Comparison of ENCODE assay signal across 18 cellular contexts in the genomic region with DNA sequence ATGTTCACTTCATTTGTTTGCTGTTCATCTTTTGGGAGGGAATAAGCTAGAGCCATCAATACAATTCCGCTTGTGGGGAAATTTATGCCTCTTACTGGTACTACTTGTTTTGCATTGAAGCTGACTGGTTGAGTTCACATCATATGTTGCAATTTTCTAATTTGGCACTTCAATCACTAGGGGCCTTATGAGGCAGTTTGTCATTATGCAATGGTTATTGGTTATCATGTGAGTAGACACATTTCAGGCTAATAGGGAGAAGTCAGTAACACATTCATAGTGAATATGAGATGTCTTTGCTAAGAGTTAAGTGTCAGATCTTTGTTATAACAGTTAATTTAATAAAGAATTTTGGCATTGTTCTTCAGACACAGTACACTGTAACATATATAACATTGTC. TPM values are rescaled to one million over a fixed set of nuclear protein-coding genes. Genes with fewer than 3 reads are reported as not detected.
DNase-seq lines count a peak whose midpoint lies in the region; ATAC-seq, FAIRE-seq and TF ChIP-seq lines count a peak whose summit lies in the region.
"Had no signal": no experiment of that assay in that cellular context is flagged by ENCODE, and none has a peak within 500 bp of the region (broad histone marks: within the 10 kb centered on the region; RNA-seq: fewer than 3 reads in every experiment).

No MANE protein-coding gene starts in this region.

- peaks cover 23% of the 10 kb centered on the region for H4K20me1 ChIP-seq in astrocyte (ENCODE audit: insufficient read depth, low read length)

- DNase-seq in activated T-cell treated with anti-CD3 and anti-CD28 coated beads, Interleukin-2, amount 50 U/mL, for 72 hours: no peak
- no peak for DNase-seq in activated T-cell treated with anti-CD3 and anti-CD28 coated beads, Interleukin-2, amount 50 U/mL, for 1 hour
- peak; percentile 74 for DNase-seq in NOMO-1 treated with DMSO at 0.1 percent for 48 hours (lab: John Stamatoyannopoulos, UW; ENCODE audit: unreplicated experiment)
- DNase-seq in astrocyte (ENCODE audit: low read depth): no peak
- no peak for DNase-seq in stimulated activated effector memory CD8-positive, alpha-beta T cell treated with anti-CD3 and anti-CD28 coated beads, Interleukin-12 subunit alpha, Interleukin-12 subunit beta, amount 100 ng/mL, for 72 hours (ENCODE audit: low spot score in 2 of 2)
- DNase-seq in ACHN: no peak
- no peak for DNase-seq in esophagus squamous epithelium (lab: John Stamatoyannopoulos, UW)
- DNase-seq: aorta; effector memory CD8-positive, alpha-beta T cell; NCI-H187; NK-92 treated with Interleukin-12 subunit alpha and Interleukin-12 subunit beta, amount 100 ng/mL, for 24 hours had no signal

- no peaks in the 10 kb centered on the region for H3K27me3 Mint-ChIP-seq in activated T-cell treated with anti-CD3 and anti-CD28 coated beads, Interleukin-2, amount 50 U/mL, for 72 hours (ENCODE audit: low read depth)
- H3K27me3 Mint-ChIP-seq in astrocyte (ENCODE audit: low read depth, unreplicated experiment): no peaks in the 10 kb centered on the region
- H3K27me3 Mint-ChIP-seq: effector memory CD8-positive, alpha-beta T cell had no signal

- H3K36me3 ChIP-seq in astrocyte (ENCODE audit: insufficient read depth, low read length): peaks cover 18% of the 10 kb centered on the region
- peaks cover 0 to 20% (median 0%) of the 10 kb centered on the region in 3 donors for H3K36me3 ChIP-seq in esophagus squamous epithelium
- H3K36me3 ChIP-seq: vagina had no signal

- FAIRE-seq in astrocyte (lab: Jason Lieb, UNC): peak; percentile 69

- 63 to 74% methylated on average over 1 of the region's 1 CpG for WGBS in esophagus squamous epithelium, 2 donors

- H3K27ac Mint-ChIP-seq in activated T-cell treated with anti-CD3 and anti-CD28 coated beads, Interleukin-2, amount 50 U/mL, for 72 hours: peak overlapping the region; percentile 91
- H3K27ac Mint-ChIP-seq in astrocyte (ENCODE audit: unreplicated experiment): no peak overlapping the region
- peak overlapping the region; percentile 68 for H3K27ac Mint-ChIP-seq in stimulated activated effector memory CD8-positive, alpha-beta T cell treated with anti-CD3 and anti-CD28 coated beads, Interleukin-12 subunit alpha, Interleukin-12 subunit beta, amount 100 ng/mL, for 72 hours

- no peak overlapping the region for H3K4me2 ChIP-seq in astrocyte (ENCODE audit: low read length)
- H3K4me2 ChIP-seq: hepatocyte had no signal

- peaks cover 8% of the 10 kb centered on the region for H3K4me1 ChIP-seq in astrocyte (ENCODE audit: insufficient read depth, low read length)
- peaks cover 0 to 21% (median 7%) of the 10 kb centered on the region in 3 donors for H3K4me1 ChIP-seq in esophagus squamous epithelium

- H3K27me3 ChIP-seq in astrocyte (ENCODE audit: insufficient read depth, low read length) (no peaks in the 10 kb centered on the region), esophagus squamous epithelium (no peaks in the 10 kb centered on the region)
- H3K27me3 ChIP-seq: hepatocyte, vagina had no signal

- H3K9ac ChIP-seq in astrocyte (ENCODE audit: low read length): no peak overlapping the region

- no peak overlapping the region for H3K27ac ChIP-seq in astrocyte (ENCODE audit: low read depth, low read length)
- no peak overlapping the region for H3K27ac ChIP-seq in esophagus squamous epithelium
- H3K27ac ChIP-seq: hepatocyte, vagina had no signal

- no peak for TF ChIP-seq POLR2A in esophagus squamous epithelium (IDR thresholded peaks at IDR 0.05)

- peaks cover 15 to 33% of the 10 kb centered on the region in 2 donors for H3K36me3 Mint-ChIP-seq in activated T-cell treated with anti-CD3 and anti-CD28 coated beads, Interleukin-2, amount 50 U/mL, for 72 hours (ENCODE audit: insufficient read depth in 2 of 2)
- H3K36me3 Mint-ChIP-seq in astrocyte (ENCODE audit: low read depth, unreplicated experiment): peaks cover 3% of the 10 kb centered on the region
- peaks cover 92% of the 10 kb centered on the region for H3K36me3 Mint-ChIP-seq in stimulated activated effector memory CD8-positive, alpha-beta T cell treated with anti-CD3 and anti-CD28 coated beads, Interleukin-12 subunit alpha, Interleukin-12 subunit beta, amount 100 ng/mL, for 72 hours

- intact Hi-C loops in esophagus squamous epithelium (cut with DNase I): no loop called here

- no peak overlapping the region for H3K4me3 Mint-ChIP-seq in activated T-cell treated with anti-CD3 and anti-CD28 coated beads, Interleukin-2, amount 50 U/mL, for 72 hours
- H3K4me3 Mint-ChIP-seq in astrocyte (ENCODE audit: unreplicated experiment): no peak overlapping the region
- no peak overlapping the region for H3K4me3 Mint-ChIP-seq in stimulated activated effector memory CD8-positive, alpha-beta T cell treated with anti-CD3 and anti-CD28 coated beads, Interleukin-12 subunit alpha, Interleukin-12 subunit beta, amount 100 ng/mL, for 72 hours
- H3K4me3 Mint-ChIP-seq: effector memory CD8-positive, alpha-beta T cell had no signal

- H2AFZ ChIP-seq in astrocyte (ENCODE audit: low read depth, low read length): no peak overlapping the region
- H2AFZ ChIP-seq: hepatocyte had no signal

- TF ChIP-seq CTCF in astrocyte (IDR thresholded peaks at IDR 0.05; ENCODE audit: insufficient read depth, low read depth, low read length) (no peak), esophagus squamous epithelium (IDR thresholded peaks at IDR 0.05) (no peak)

- peaks cover 6% of the 10 kb centered on the region for H3K4me1 Mint-ChIP-seq in activated T-cell treated with anti-CD3 and anti-CD28 coated beads, Interleukin-2, amount 50 U/mL, for 72 hours (ENCODE audit: low read depth)
- H3K4me1 Mint-ChIP-seq in astrocyte (ENCODE audit: low read depth, unreplicated experiment): peaks cover 4% of the 10 kb centered on the region
- peaks cover 12% of the 10 kb centered on the region for H3K4me1 Mint-ChIP-seq in stimulated activated effector memory CD8-positive, alpha-beta T cell treated with anti-CD3 and anti-CD28 coated beads, Interleukin-12 subunit alpha, Interleukin-12 subunit beta, amount 100 ng/mL, for 72 hours

- no peak for ATAC-seq in activated T-cell treated with anti-CD3 and anti-CD28 coated beads, Interleukin-2, amount 50 U/mL, for 72 hours (replicated peaks in 1 of 2)
- no peak for ATAC-seq in stimulated activated effector memory CD8-positive, alpha-beta T cell treated with anti-CD3 and anti-CD28 coated beads, Interleukin-12 subunit alpha, Interleukin-12 subunit beta, amount 100 ng/mL, for 72 hours
- no peak for ATAC-seq in GM18873 (IDR thresholded peaks at IDR 0.05; ENCODE audit: low FRiP score, unreplicated experiment)
- ATAC-seq: effector memory CD8-positive, alpha-beta T cell had no signal

- H3K79me2 ChIP-seq in astrocyte (ENCODE audit: insufficient read depth, low read length): peaks cover 26% of the 10 kb centered on the region

- in situ Hi-C loops in ACHN (cut with HindIII; ENCODE audit: low pct_ligation_motif_present, low pct_unique_long_range_greater_than_20kb, low sequenced_read_pairs): no loop called here

- no peaks in the 10 kb centered on the region for H3K9me3 Mint-ChIP-seq in activated T-cell treated with anti-CD3 and anti-CD28 coated beads, Interleukin-2, amount 50 U/mL, for 72 hours
- H3K9me3 Mint-ChIP-seq in astrocyte (ENCODE audit: unreplicated experiment): no peaks in the 10 kb centered on the region
- H3K9me3 Mint-ChIP-seq in stimulated activated effector memory CD8-positive, alpha-beta T cell treated with anti-CD3 and anti-CD28 coated beads, Interleukin-12 subunit alpha, Interleukin-12 subunit beta, amount 100 ng/mL, for 72 hours: no peaks in the 10 kb centered on the region
- H3K9me3 Mint-ChIP-seq: effector memory CD8-positive, alpha-beta T cell had no signal

- H3K4me3 ChIP-seq in astrocyte (ENCODE audit: insufficient read depth, low read depth, low read length): no peak overlapping the region
- H3K4me3 ChIP-seq in esophagus squamous epithelium: no peak overlapping the region
- H3K4me3 ChIP-seq: hepatocyte, lung, vagina had no signal

- no peaks in the 10 kb centered on the region for H3K9me3 ChIP-seq in astrocyte (ENCODE audit: insufficient read depth, low read depth, low read length)
- no peaks in the 10 kb centered on the region for H3K9me3 ChIP-seq in esophagus squamous epithelium
- H3K9me3 ChIP-seq: vagina had no signal

RNA-seq across cellular contexts. Expression of gene RPL36A, which starts 5.0 kb away (rescaled TPM):
- 100 to 1,000 TPM; 221 to 294 TPM for total RNA-seq in activated T-cell treated with anti-CD3 and anti-CD28 coated beads, Interleukin-2, amount 50 U/mL, for 72 hours
- total RNA-seq in astrocyte (185 and 186 TPM in 2 replicates), esophagus squamous epithelium (1,000 to 10,000 TPM in 3 of 4 donors, 100 to 1,000 TPM in 1; 706 to 2,007 (median 1,553) TPM)

RNA-seq across cellular contexts. Expression of gene BTK, which starts 9.8 kb away (rescaled TPM):
- 1 to 10 TPM; 1.7 to 1.9 TPM for total RNA-seq in activated T-cell treated with anti-CD3 and anti-CD28 coated beads, Interleukin-2, amount 50 U/mL, for 72 hours
- total RNA-seq in astrocyte: 0.43 and 0.79 TPM in 2 replicates
- total RNA-seq in esophagus squamous epithelium: 1 to 10 TPM in 2 of 4 donors, under 1 TPM in 2; 0.15 to 4.2 (median 0.83) TPM
- total RNA-seq: HT1080; osteoblast; T-helper 1 cell treated with Interleukin-12 subunit alpha and Interleukin-12 subunit beta and Interleukin-4 antibody, amounts not matched to agents 30 ng/mL and 1 ng/mL, for 36 hours had no signal

RNA-seq across cellular contexts. Expression of gene GLA, which starts 11.9 kb away (rescaled TPM):
- 10 to 100 TPM; 43.7 to 48.1 TPM for total RNA-seq in activated T-cell treated with anti-CD3 and anti-CD28 coated beads, Interleukin-2, amount 50 U/mL, for 72 hours
- total RNA-seq in astrocyte: 48.0 and 51.9 TPM in 2 replicates
- total RNA-seq in esophagus squamous epithelium: 10 to 100 TPM; 12.2 to 32.8 (median 21.9) TPM

RNA-seq across cellular contexts. Expression of gene HNRNPH2, which starts 12.2 kb away (rescaled TPM):
- total RNA-seq in activated T-cell treated with anti-CD3 and anti-CD28 coated beads, Interleukin-2, amount 50 U/mL, for 72 hours: 10 to 100 TPM; 15.0 to 17.8 TPM
- total RNA-seq in astrocyte (47.5 and 48.9 TPM in 2 replicates), esophagus squamous epithelium (10 to 100 TPM; 34.5 to 49.6 (median 46.7) TPM)

RNA-seq across cellular contexts. Expression of gene TIMM8A, which starts 47.2 kb away (rescaled TPM):
- 10 to 100 TPM; 13.8 to 15.7 TPM for total RNA-seq in activated T-cell treated with anti-CD3 and anti-CD28 coated beads, Interleukin-2, amount 50 U/mL, for 72 hours
- total RNA-seq in astrocyte (16.7 and 18.5 TPM in 2 replicates), esophagus squamous epithelium (10 to 100 TPM in 1 of 4 donors, 1 to 10 TPM in 3; 4.4 to 11.4 (median 8.1) TPM)
